ENCODE assay signal across 13 cellular contexts in genomic region chr16:76577003-76577402, GRCh38.
DNase-seq lines count a peak whose midpoint lies in the region; ATAC-seq, FAIRE-seq and TF ChIP-seq lines count a peak whose summit lies in the region.
"Had no signal": no experiment of that assay in that cellular context is flagged by ENCODE, and none has a peak within 500 bp of the region (broad histone marks: within the 10 kb centered on the region; RNA-seq: fewer than 3 reads in every experiment).

No MANE protein-coding gene starts in this region.

- POLR2A ChIA-PET in CD8-positive, alpha-beta memory T cell (lab: Charles Lee), result no interaction called here

- no peaks in the 10 kb centered on the region for H3K36me3 ChIP-seq in CD8-positive, alpha-beta memory T cell (ENCODE audit: insufficient read depth, low read length)

- H3K27me3 ChIP-seq in CD8-positive, alpha-beta memory T cell (ENCODE audit: insufficient read depth, low read length, poor library complexity, severe bottlenecking), result no peaks in the 10 kb centered on the region

- CTCF ChIA-PET in CD8-positive, alpha-beta memory T cell (lab: Charles Lee), result no interaction called here

- peak; percentile 9 for DNase-seq in GM12892 (ENCODE audit: insufficient read length)
- DNase-seq in DMS53 treated with DMSO at 0.1 percent for 48 hours (lab: John Stamatoyannopoulos, UW; ENCODE audit: unreplicated experiment), result no peak
- DNase-seq in AG08396 (ENCODE audit: low spot score), result no peak
- no peak for DNase-seq in ureter (ENCODE audit: low spot score)
- DNase-seq in CD8-positive, alpha-beta memory T cell, result no peak
- DNase-seq: activated CD4-positive, alpha-beta T cell treated with anti-CD3 and anti-CD28 coated beads, Interleukin-2, amount 50 U/mL, for 4 hours; dermis blood vessel endothelial cell; glutamatergic neuron had no signal

- no peak overlapping the region for H3K27ac ChIP-seq in CD8-positive, alpha-beta memory T cell (ENCODE audit: low read depth, low read length)
- H3K27ac ChIP-seq: C4-2B had no signal

- ATAC-seq in GM19397 (IDR thresholded peaks at IDR 0.05; ENCODE audit: unreplicated experiment), result peak; percentile 59
- peak; percentile 83 for ATAC-seq in HG02840 (IDR thresholded peaks at IDR 0.05; ENCODE audit: low FRiP score, unreplicated experiment)
- ATAC-seq in HG03575 (IDR thresholded peaks at IDR 0.05; ENCODE audit: extremely low read depth, insufficient number of reproducible peaks, low FRiP score, unreplicated experiment), result peak; percentile 67
- ATAC-seq: SK-N-SH treated with all-trans-retinoic acid at 6 μM for 48 hours had no signal

- H3K4me3 ChIP-seq in CD8-positive, alpha-beta memory T cell (ENCODE audit: low read length), result no peak overlapping the region

- H3K4me1 Mint-ChIP-seq in CD8-positive, alpha-beta memory T cell, result no peaks in the 10 kb centered on the region

- no peaks in the 10 kb centered on the region for H3K36me3 Mint-ChIP-seq in CD8-positive, alpha-beta memory T cell

- H3K9me3 ChIP-seq in CD8-positive, alpha-beta memory T cell (ENCODE audit: low read length), result no peaks in the 10 kb centered on the region

- H3K4me1 ChIP-seq in CD8-positive, alpha-beta memory T cell (ENCODE audit: insufficient read depth, low read length), result no peaks in the 10 kb centered on the region

- peaks cover 5 to 17% (median 10%) of the 10 kb centered on the region in 5 donors for H3K9me3 Mint-ChIP-seq in CD8-positive, alpha-beta memory T cell

- no peak overlapping the region for H3K4me3 Mint-ChIP-seq in CD8-positive, alpha-beta memory T cell

- TF ChIP-seq POLR2A in GM12892 (IDR thresholded peaks at IDR 0.05; ENCODE audit: low read depth, low read length), result no peak

- H3K27ac Mint-ChIP-seq in CD8-positive, alpha-beta memory T cell, result no peak overlapping the region

- H3K27me3 Mint-ChIP-seq in CD8-positive, alpha-beta memory T cell, result no peaks in the 10 kb centered on the region

- FAIRE-seq in GM12892 (lab: Jason Lieb, UNC), result peak; percentile 70
